In genomic region chr6:105507811-105508210, GRCh38 we compare ENCODE assay signal across 1 cellular context.
TF ChIP-seq lines count a peak whose summit lies in the region.

No MANE protein-coding gene starts in this region.

TF ChIP-seq in SK-N-SH treated with all-trans-retinoic acid at 6 μM for 48 hours, 23 proteins besides CTCF, POLR2A, EP300 and RAD21 (continued from another document):
- TF ChIP-seq CSRNP3 (CRISPR knock-in tag; IDR thresholded peaks at IDR 0.05), result no peak
- no peak for TF ChIP-seq PPARA (CRISPR knock-in tag; IDR thresholded peaks at IDR 0.05; ENCODE audit: borderline replicate concordance)
